ENCODE assay signal across 23 cellular contexts in the genomic region with DNA sequence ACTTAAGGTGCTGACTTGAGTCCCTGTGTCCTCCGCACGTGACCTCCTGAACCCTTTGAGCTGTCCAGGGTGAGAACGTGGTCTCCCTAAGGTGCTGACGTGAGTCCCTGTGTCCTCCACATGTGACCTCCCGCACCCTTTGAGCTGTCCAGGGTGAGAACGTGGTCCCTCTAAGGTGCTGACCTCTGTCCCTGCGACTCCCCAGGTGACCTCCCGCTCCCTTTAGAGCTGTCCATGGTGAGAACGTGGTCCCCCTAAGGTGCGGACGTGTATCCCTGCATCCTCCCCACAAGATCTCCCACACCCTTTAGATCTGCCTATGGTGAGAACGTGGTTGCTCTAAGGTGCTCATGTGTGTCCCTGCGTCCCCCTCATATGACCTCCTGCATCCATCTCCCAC.
"Had no signal": no experiment of that assay in that cellular context is flagged by ENCODE, and none has a peak within 500 bp of the region (broad histone marks: within the 10 kb centered on the region; RNA-seq: fewer than 3 reads in every experiment).

No MANE protein-coding gene starts in this region.

- DNase-seq: cortex of kidney; effector CD4-positive, alpha-beta T cell; hypothalamus; immature natural killer cell; islet precursor cell; kidney glomerular epithelial cell; left colon; left ventricle myocardium superior; lower lobe of right lung; nucleus accumbens; pancreas; stimulated activated CD4-positive, alpha-beta T cell treated with anti-CD3 and anti-CD28 coated beads, Interleukin-12 subunit alpha, Interleukin-12 subunit beta, amount 100 ng/mL, for 4 hours; stimulated activated CD4-positive, alpha-beta T cell treated with anti-CD3 and anti-CD28 coated beads, Interleukin-1b, Interleukin-23, amount 100 ng/mL, for 48 hours; stimulated activated CD4-positive, alpha-beta T cell treated with anti-CD3 and anti-CD28 coated beads, Interleukin-4, amount 100 ng/mL, for 1 hour; stimulated activated CD8-positive, alpha-beta memory T cell treated with anti-CD3 and anti-CD28 coated beads, Interleukin-4, amount 100 ng/mL, for 48 hours; stimulated activated naive CD4-positive, alpha-beta T cell; stimulated activated naive CD8-positive, alpha-beta T cell treated with anti-CD3 and anti-CD28 coated beads, Interleukin-15, amount 100 ng/mL, for 72 hours; transverse colon had no signal

- H3K4me2 ChIP-seq: smooth muscle cell had no signal

- FAIRE-seq: frontal cortex, pancreas had no signal

- H3K27ac ChIP-seq: dorsolateral prefrontal cortex, lower lobe of right lung, pancreas, right lobe of liver, suprapubic skin, transverse colon had no signal

- H3K9me3 ChIP-seq: lower lobe of right lung, pancreas, right lobe of liver, suprapubic skin, transverse colon had no signal

- H3K36me3 ChIP-seq: lower lobe of right lung, pancreas, right lobe of liver, suprapubic skin, transverse colon had no signal

- H3K4me1 ChIP-seq: lower lobe of right lung, pancreas, right lobe of liver, suprapubic skin, transverse colon had no signal

- H3K4me3 ChIP-seq: dorsolateral prefrontal cortex, lower lobe of right lung, pancreas, right lobe of liver, smooth muscle cell, suprapubic skin, transverse colon had no signal

- H3K27me3 ChIP-seq: right lobe of liver, transverse colon had no signal

- ATAC-seq: left colon; left ventricle myocardium superior; pancreas; stimulated activated naive CD8-positive, alpha-beta T cell treated with anti-CD3 and anti-CD28 coated beads, Interleukin-15, amount 100 ng/mL, for 72 hours had no signal
